Comparison of ENCODE assay signal across 8 cellular contexts in the genomic region with DNA sequence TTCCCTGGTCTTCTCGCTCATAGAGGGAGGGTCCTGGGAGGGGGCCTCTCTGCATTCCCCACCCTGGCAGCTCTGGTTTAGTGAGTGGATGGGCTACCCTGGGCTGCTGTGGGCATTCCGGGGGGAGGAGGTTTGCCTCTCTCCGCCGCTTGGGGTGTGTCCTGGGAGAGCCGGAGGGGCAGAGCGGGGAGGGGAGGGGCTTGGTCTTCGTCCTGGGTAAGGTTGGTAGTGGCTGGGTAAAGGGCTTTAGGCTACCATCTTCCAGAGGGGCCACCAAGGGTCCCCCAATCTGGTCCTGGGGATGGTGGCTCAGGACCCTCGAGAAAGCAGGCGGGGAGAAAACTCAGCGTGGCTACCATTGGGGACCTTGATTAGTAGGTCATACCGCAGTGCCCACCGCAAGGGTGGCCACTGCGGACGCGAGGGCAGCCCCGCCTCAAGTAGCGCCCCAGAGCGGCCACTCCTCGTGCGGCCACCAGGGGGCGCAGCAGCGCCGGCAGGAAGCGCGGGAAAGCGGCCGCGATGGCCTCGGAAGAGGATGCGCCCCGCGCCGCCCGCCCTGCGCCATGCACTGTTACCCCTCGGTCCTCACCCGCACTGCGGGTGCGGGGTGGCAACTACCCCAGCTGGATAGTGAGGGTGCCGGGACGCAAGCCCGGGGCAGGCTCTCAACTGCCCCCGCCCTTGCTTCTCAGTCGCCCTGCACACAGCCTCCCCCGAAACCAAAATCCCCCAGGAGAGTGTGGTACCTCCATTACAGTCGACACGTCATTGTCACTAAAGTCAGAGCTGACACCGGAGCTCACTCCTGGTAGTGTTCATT. TPM values are rescaled to one million over a fixed set of nuclear protein-coding genes. Genes with fewer than 3 reads are reported as not detected.
A peak's percentile ranks its signal among the peaks of the same experiment; 100 is the strongest.
DNase-seq lines count a peak whose midpoint lies in the region; ATAC-seq lines count a peak whose summit lies in the region.

No MANE protein-coding gene starts in this region.

- no peak overlapping the region for H3K27ac ChIP-seq in HUES6 (ENCODE audit: low read depth, low read length)
- H3K27ac ChIP-seq in SJSA1, result no peak overlapping the region

- ATAC-seq in left cardiac atrium (peak; percentile 69 to 81), GM19023 (IDR thresholded peaks at IDR 0.05; ENCODE audit: unreplicated experiment) (no peak)

- peak overlapping the region; percentile 42 for H3K4me3 ChIP-seq in HUES6 (ENCODE audit: low read depth, low read length)
- peak overlapping the region; percentile 15; the same call in 1 of the 2 replicates for H3K4me3 ChIP-seq in SJSA1

- H3K9me3 ChIP-seq in HUES6 (ENCODE audit: control insufficient read depth, insufficient read depth, low read depth, low read length) (no peaks in the 10 kb centered on the region), SJSA1 (replicated peaks) (0 out of 2 replicates have a peak, but pooled peaks cover 3% of the 10 kb centered on the region)

- DNase-seq in DMS 273 treated with DMSO at 0.1 percent for 48 hours (lab: John Stamatoyannopoulos, UW), result peak; percentile 12
- peak; percentile 57 to 58 for DNase-seq in SJSA1 (ENCODE audit: low read depth in 1 of 2, low spot score in 2 of 2)
- peak; percentile 29 to 64 (median 40) for DNase-seq in activated naive CD4-positive, alpha-beta T cell (lab: John Stamatoyannopoulos, UW)
- peak; percentile 59 for DNase-seq in left cardiac atrium
- DNase-seq in retina, result peak; percentile 90
- no peak for DNase-seq in dedifferentiated amniotic fluid mesenchymal stem cell (ENCODE audit: extremely low spot score)

- no peak overlapping the region for H3K9ac ChIP-seq in HUES6 (ENCODE audit: low read length)

- intact Hi-C loops in left cardiac atrium (cut with DNase I), result loop anchor here (2.0 to 5.0 kb wide), 3 partner anchors 77 to 228 kb away; no protein-coding TSS in a partner anchor

- H3K27me3 ChIP-seq in HUES6 (ENCODE audit: control insufficient read depth, insufficient read depth, low read length), result peaks cover 21% of the 10 kb centered on the region
- no peaks in the 10 kb centered on the region for H3K27me3 ChIP-seq in SJSA1 (replicated peaks)

- H3K36me3 ChIP-seq in HUES6 (ENCODE audit: control insufficient read depth, insufficient read depth, low read length) (no peaks in the 10 kb centered on the region), SJSA1 (no peaks in the 10 kb centered on the region)

- H3K4me1 ChIP-seq in HUES6 (ENCODE audit: control insufficient read depth, insufficient read depth, low read length) (no peaks in the 10 kb centered on the region), SJSA1 (replicated peaks) (peaks cover 9% of the 10 kb centered on the region)

RNA-seq across cellular contexts. Expression of a gene that starts 44.1 kb away (rescaled TPM):
- 15.2 and 15.4 TPM in 2 replicates for total RNA-seq in SJSA1 (2014; rRNA removed; shearing (Covaris generic))
- total RNA-seq in left cardiac atrium, result 1 to 10 TPM; 7.2 to 8.8 TPM
